8 cellular contexts compared by ENCODE assay signal in the genomic region with DNA sequence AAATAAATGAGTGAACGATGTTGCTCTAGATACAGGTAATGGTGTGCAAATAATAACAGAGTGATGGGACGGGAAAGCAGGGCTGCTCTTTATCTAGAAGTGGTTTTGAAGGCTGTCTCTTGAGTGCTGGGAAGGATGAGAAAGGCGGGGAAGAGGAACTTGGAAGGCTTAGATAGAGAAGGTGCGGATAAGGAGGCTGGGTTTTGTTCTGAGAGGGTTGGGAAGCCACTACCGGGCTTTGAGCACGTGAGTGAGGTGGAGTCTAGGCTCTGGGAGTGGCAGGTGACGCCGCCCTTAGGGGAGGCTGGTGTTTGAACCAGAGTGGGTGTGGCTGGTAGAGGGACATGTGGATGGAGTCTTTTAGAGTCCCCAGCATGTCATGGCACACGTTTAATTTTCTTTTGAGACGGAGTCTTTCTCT. TPM values are rescaled to one million over a fixed set of nuclear protein-coding genes. Genes with fewer than 3 reads are reported as not detected.
DNase-seq lines count a peak whose midpoint lies in the region; ATAC-seq and TF ChIP-seq lines count a peak whose summit lies in the region.

No MANE protein-coding gene starts in this region.

- no peak overlapping the region for H2BK120ac ChIP-seq in mesenchymal stem cell (ENCODE audit: low read depth, low read length)

- H3K27me3 ChIP-seq in GM06990 (replicated peaks; ENCODE audit: control insufficient read depth, insufficient read depth, low read length), result no peaks in the 10 kb centered on the region
- no peaks in the 10 kb centered on the region for H3K27me3 ChIP-seq in mesenchymal stem cell (ENCODE audit: control insufficient read depth in 1 of 2, insufficient read depth in 1 of 2, low read length in 2 of 2)

- no peak overlapping the region for H4K8ac ChIP-seq in mesenchymal stem cell (ENCODE audit: low read length)

- no peak overlapping the region for H3K4ac ChIP-seq in mesenchymal stem cell (ENCODE audit: low read depth in 1 of 2, low read length in 2 of 2)

- H3K79me1 ChIP-seq in mesenchymal stem cell (replicated peaks; ENCODE audit: low read length, poor library complexity, severe bottlenecking), result peaks cover 28% of the 10 kb centered on the region

- H2BK15ac ChIP-seq in mesenchymal stem cell (ENCODE audit: low read depth, poor library complexity, severe bottlenecking), result no peak overlapping the region

- H2BK5ac ChIP-seq in mesenchymal stem cell (ENCODE audit: low read depth, low read length, poor library complexity, severe bottlenecking), result no peak overlapping the region

- H4K91ac ChIP-seq in mesenchymal stem cell (ENCODE audit: low read length), result no peak overlapping the region

- no peak for TF ChIP-seq CTCF in GM06990 (IDR thresholded peaks at IDR 0.05; ENCODE audit: insufficient read depth, low read length, poor library complexity, severe bottlenecking)

- peak overlapping the region in 1 of 2 experiments; percentile 43 for H3K18ac ChIP-seq in mesenchymal stem cell (ENCODE audit: low read depth in 1 of 2, low read length in 2 of 2)

- peak overlapping the region; percentile 95 for H3K4me3 Mint-ChIP-seq in activated CD4-positive, alpha-beta T cell treated with anti-CD3 and anti-CD28 coated beads, Interleukin-2, amount 10 ng/mL, durations not matched to agents 24 days and 14 days

- no peaks in the 10 kb centered on the region for H3K9me3 Mint-ChIP-seq in activated CD4-positive, alpha-beta T cell treated with anti-CD3 and anti-CD28 coated beads, Interleukin-2, amount 10 ng/mL, durations not matched to agents 24 days and 14 days

- DNase-seq in GM06990 (ENCODE audit: extremely low read depth, insufficient read length) (peak; percentile 62), NCI-H69 (lab: John Stamatoyannopoulos, UW) (peak; percentile 91), dermis blood vessel endothelial cell (peak; percentile 75), mesenchymal stem cell (peak; percentile 79), mucosa of gallbladder (ENCODE audit: low spot score) (no peak)
- DNase-seq in activated CD4-positive, alpha-beta T cell treated with anti-CD3 and anti-CD28 coated beads, Interleukin-2, amount 10 ng/mL, durations not matched to agents 24 days and 14 days, result peak; percentile 94
- peak; percentile 50 for DNase-seq in stimulated activated CD8-positive, alpha-beta memory T cell treated with anti-CD3 and anti-CD28 coated beads, Interleukin-12 subunit alpha, Interleukin-12 subunit beta, amount 100 ng/mL, for 4 hours (ENCODE audit: low read depth)

- H3K27ac ChIP-seq in mesenchymal stem cell (ENCODE audit: low read length, poor library complexity, severe bottlenecking), result peak overlapping the region; percentile 47

- peak overlapping the region; percentile 94 for H3K4me2 ChIP-seq in mesenchymal stem cell (ENCODE audit: low read length, poor library complexity, severe bottlenecking)

- H3K4me3 ChIP-seq in GM06990 (replicated peaks; ENCODE audit: low read depth, low read length), result peak overlapping the region; percentile 69
- peak overlapping the region; percentile 87 to 92 for H3K4me3 ChIP-seq in mesenchymal stem cell (ENCODE audit: insufficient read depth in 1 of 2, low read depth in 1 of 2, low read length in 2 of 2)

- peak overlapping the region; percentile 96 for H3K27ac Mint-ChIP-seq in activated CD4-positive, alpha-beta T cell treated with anti-CD3 and anti-CD28 coated beads, Interleukin-2, amount 10 ng/mL, durations not matched to agents 24 days and 14 days

- ATAC-seq in HG03342 (IDR thresholded peaks at IDR 0.05; ENCODE audit: unreplicated experiment), result peak; percentile 36

- H3K14ac ChIP-seq in mesenchymal stem cell (ENCODE audit: low read length in 2 of 2), result no peak overlapping the region

- no peaks in the 10 kb centered on the region for H3K9me3 ChIP-seq in mesenchymal stem cell (ENCODE audit: control insufficient read depth, low read length)

- intact Hi-C loops in activated CD4-positive, alpha-beta T cell treated with anti-CD3 and anti-CD28 coated beads, Interleukin-2, amount 10 ng/mL, durations not matched to agents 24 days and 14 days (cut with micrococcal nuclease), result loop anchor here (5.0 kb wide), 1 partner anchor 202 kb away; the partner anchor contains the start of gene UPF1

- H2AFZ ChIP-seq in mesenchymal stem cell (ENCODE audit: low read depth, low read length), result peak overlapping the region; percentile 6

- H2AK5ac ChIP-seq in mesenchymal stem cell (ENCODE audit: low read length, severe bottlenecking), result no peak overlapping the region

- H3K9ac ChIP-seq in mesenchymal stem cell (ENCODE audit: low read length), result peak overlapping the region; percentile 95

- H3K36me3 ChIP-seq in GM06990 (ENCODE audit: control insufficient read depth, insufficient read depth, low read length) (peaks cover 4% of the 10 kb centered on the region), mesenchymal stem cell (ENCODE audit: control insufficient read depth in 1 of 2, insufficient read depth in 2 of 2, low read depth in 1 of 2, low read length in 2 of 2) (peaks cover 19 to 29% of the 10 kb centered on the region in 2 experiments)

- H3K4me1 ChIP-seq in mesenchymal stem cell (ENCODE audit: control insufficient read depth, insufficient read depth, low read depth, low read length), result peaks cover 11% of the 10 kb centered on the region

- H2BK12ac ChIP-seq in mesenchymal stem cell (ENCODE audit: low read length in 2 of 2), result no peak overlapping the region

- H3K4me1 Mint-ChIP-seq in activated CD4-positive, alpha-beta T cell treated with anti-CD3 and anti-CD28 coated beads, Interleukin-2, amount 10 ng/mL, durations not matched to agents 24 days and 14 days, result peaks cover 35% of the 10 kb centered on the region

- no peak overlapping the region for H3K23ac ChIP-seq in mesenchymal stem cell (ENCODE audit: low read length in 2 of 2)

- H3K27me3 Mint-ChIP-seq in activated CD4-positive, alpha-beta T cell treated with anti-CD3 and anti-CD28 coated beads, Interleukin-2, amount 10 ng/mL, durations not matched to agents 24 days and 14 days, result peaks cover 1% of the 10 kb centered on the region

- 6% methylated on average over 10 of the region's 10 CpGs for WGBS in mesenchymal stem cell

- peaks cover 36% of the 10 kb centered on the region for H3K36me3 Mint-ChIP-seq in activated CD4-positive, alpha-beta T cell treated with anti-CD3 and anti-CD28 coated beads, Interleukin-2, amount 10 ng/mL, durations not matched to agents 24 days and 14 days (ENCODE audit: low read depth)

RNA-seq across cellular contexts. Expression of gene ARMC6, which starts 0.8 kb away (rescaled TPM):
- 57.7 and 61.9 TPM in 2 replicates for total RNA-seq in activated CD4-positive, alpha-beta T cell treated with anti-CD3 and anti-CD28 coated beads, Interleukin-2, amount 10 ng/mL, durations not matched to agents 24 days and 14 days
- 50.2 and 72.1 TPM in 2 replicates for total RNA-seq in dermis blood vessel endothelial cell
- polyA plus RNA-seq in mesenchymal stem cell (2013, experiment 1 of 2), result 13.3 TPM
- 13.5 TPM for polyA plus RNA-seq in mesenchymal stem cell (2013, experiment 2 of 2)
- total RNA-seq in mucosa of gallbladder, result 19.5 TPM

RNA-seq across cellular contexts. Expression of gene SUGP2, which starts 0.9 kb away (rescaled TPM):
- 114 and 128 TPM in 2 replicates for total RNA-seq in activated CD4-positive, alpha-beta T cell treated with anti-CD3 and anti-CD28 coated beads, Interleukin-2, amount 10 ng/mL, durations not matched to agents 24 days and 14 days
- total RNA-seq in dermis blood vessel endothelial cell, result 22.0 and 24.8 TPM in 2 replicates
- 45.8 TPM for polyA plus RNA-seq in mesenchymal stem cell (2013, experiment 1 of 2)
- polyA plus RNA-seq in mesenchymal stem cell (2013, experiment 2 of 2), result 43.4 TPM
- total RNA-seq in mucosa of gallbladder, result 69.8 TPM

RNA-seq across cellular contexts. Expression of gene SLC25A42, which starts 29.6 kb away (rescaled TPM):
- total RNA-seq in activated CD4-positive, alpha-beta T cell treated with anti-CD3 and anti-CD28 coated beads, Interleukin-2, amount 10 ng/mL, durations not matched to agents 24 days and 14 days, result 8.0 and 8.1 TPM in 2 replicates
- total RNA-seq in dermis blood vessel endothelial cell (4.4 and 4.5 TPM in 2 replicates), mucosa of gallbladder (10.5 TPM)
- polyA plus RNA-seq in mesenchymal stem cell (2013, experiment 1 of 2), result 8.1 TPM
- polyA plus RNA-seq in mesenchymal stem cell (2013, experiment 2 of 2), result 7.2 TPM
